ENCODE assay signal across 9 cellular contexts in the genomic region with DNA sequence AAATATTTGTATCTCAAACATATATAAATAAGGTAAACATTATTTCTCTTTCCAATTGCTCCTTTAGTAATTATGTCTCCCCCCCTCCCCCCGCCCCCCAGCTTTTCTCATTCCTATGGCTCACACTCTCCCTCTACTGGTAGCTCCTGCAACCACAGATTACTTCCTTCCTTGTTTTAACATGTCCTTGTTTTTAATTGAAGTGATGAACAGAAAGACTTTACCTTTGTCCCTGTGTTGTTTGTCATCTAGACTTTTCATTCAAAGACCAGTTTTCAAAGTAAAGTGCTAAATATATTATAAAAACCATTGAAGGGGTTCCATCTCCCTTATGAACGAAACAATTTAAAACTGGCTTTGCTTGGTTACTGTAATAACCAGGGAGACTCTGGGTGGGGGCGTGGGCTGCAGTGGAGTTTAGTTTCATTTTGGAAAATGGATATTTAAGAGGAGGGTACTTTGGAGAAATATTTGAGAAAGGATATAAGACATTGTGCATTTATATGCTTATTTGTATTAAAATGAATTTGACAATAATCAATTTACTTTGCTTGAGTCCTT.
DNase-seq lines count a peak whose midpoint lies in the region; ATAC-seq and TF ChIP-seq lines count a peak whose summit lies in the region.
"Had no signal": no experiment of that assay in that cellular context is flagged by ENCODE, and none has a peak within 500 bp of the region (broad histone marks: within the 10 kb centered on the region; RNA-seq: fewer than 3 reads in every experiment).

No MANE protein-coding gene starts in this region.

- H3K27me3 ChIP-seq in left ventricle myocardium inferior (ENCODE audit: low read depth): no peaks in the 10 kb centered on the region

- H3K9me3 Mint-ChIP-seq in chondrocyte (ENCODE audit: low read depth) (no peaks in the 10 kb centered on the region), nephron (no peaks in the 10 kb centered on the region)

- H3K4me3 ChIP-seq in left ventricle myocardium inferior: no peak overlapping the region

- H3K36me3 Mint-ChIP-seq in chondrocyte (ENCODE audit: low read depth): no peaks in the 10 kb centered on the region
- no peaks in the 10 kb centered on the region for H3K36me3 Mint-ChIP-seq in nephron (ENCODE audit: low read depth)

- peaks cover 3% of the 10 kb centered on the region for H3K4me1 ChIP-seq in left ventricle myocardium inferior

- peak; percentile 75 for TF ChIP-seq CTCF in left ventricle myocardium inferior (IDR thresholded peaks at IDR 0.05; ENCODE audit: borderline replicate concordance)
- TF ChIP-seq CTCF in chondrocyte (IDR thresholded peaks at IDR 0.05): peak; percentile 84
- TF ChIP-seq CTCF in nephron (IDR thresholded peaks at IDR 0.05; ENCODE audit: unreplicated experiment in 3 of 3): peak; percentile 57 to 60 (median 57)

- no peak overlapping the region for H3K4me3 Mint-ChIP-seq in chondrocyte (ENCODE audit: unreplicated experiment)
- peak overlapping the region in 1 of 3 experiments; percentile 31 for H3K4me3 Mint-ChIP-seq in nephron

- ATAC-seq in HG02981 (IDR thresholded peaks at IDR 0.05; ENCODE audit: unreplicated experiment): peak; percentile 71

- H3K27ac ChIP-seq in left ventricle myocardium inferior (replicated peaks): no peak overlapping the region
- H3K27ac ChIP-seq: epithelial cell of prostate had no signal

- DNase-seq in left ventricle myocardium inferior (no peak), cardiac septum (ENCODE audit: low spot score) (no peak), NCI-H774 (lab: John Stamatoyannopoulos, UW) (peak; percentile 16), chondrocyte (ENCODE audit: low spot score) (no peak)
- no peak for DNase-seq in activated CD8-positive, alpha-beta memory T cell treated with anti-CD3 and anti-CD28 coated beads, Interleukin-2, amount 50 U/mL, for 4 hours
- no peak for DNase-seq in activated naive CD4-positive, alpha-beta T cell treated with Interleukin-2 at 50 U/mL for 16 hours

- intact Hi-C loops in left ventricle myocardium inferior (cut with micrococcal nuclease) (no loop called here), cardiac septum (cut with DNase I) (no loop called here)

- H3K4me1 Mint-ChIP-seq in chondrocyte (ENCODE audit: low read depth) (peaks cover 11% of the 10 kb centered on the region), nephron (peaks cover 4% of the 10 kb centered on the region)

- H3K27ac Mint-ChIP-seq in chondrocyte (ENCODE audit: unreplicated experiment): no peak overlapping the region
- no peak overlapping the region for H3K27ac Mint-ChIP-seq in nephron

- no peaks in the 10 kb centered on the region for H3K9me3 ChIP-seq in left ventricle myocardium inferior (replicated peaks)

- H3K27me3 Mint-ChIP-seq in chondrocyte (ENCODE audit: low read depth): no peaks in the 10 kb centered on the region
- H3K27me3 Mint-ChIP-seq in nephron (ENCODE audit: low read depth): peaks cover 3% of the 10 kb centered on the region

- H3K36me3 ChIP-seq in left ventricle myocardium inferior: no peaks in the 10 kb centered on the region
